ENCODE assay signal across 26 cellular contexts in the genomic region with DNA sequence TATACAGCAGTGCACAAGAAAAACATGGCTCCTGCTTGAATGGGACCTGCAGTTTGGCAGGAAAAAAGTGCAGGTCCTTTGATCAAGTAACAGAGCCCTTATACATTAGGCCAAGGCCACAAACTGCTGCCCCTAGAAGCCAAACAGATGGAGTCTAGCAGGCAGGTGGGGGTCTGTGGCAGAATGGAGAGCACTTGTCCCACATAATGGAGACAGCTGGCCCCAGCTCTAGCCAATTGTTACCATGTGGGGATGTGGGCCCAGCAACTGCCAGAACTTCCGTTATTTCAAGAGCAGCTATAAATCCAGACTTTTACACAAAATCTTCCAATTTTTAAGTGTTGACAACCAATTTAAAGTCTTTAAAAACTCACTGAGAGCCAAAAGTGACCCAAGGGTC.
DNase-seq lines count a peak whose midpoint lies in the region; ATAC-seq, FAIRE-seq and TF ChIP-seq lines count a peak whose summit lies in the region.
"Had no signal": no experiment of that assay in that cellular context is flagged by ENCODE, and none has a peak within 500 bp of the region (broad histone marks: within the 10 kb centered on the region; RNA-seq: fewer than 3 reads in every experiment).

No MANE protein-coding gene starts in this region.

- TF ChIP-seq POLR2A in Peyer's patch (IDR thresholded peaks at IDR 0.05): no peak

- no peaks in the 10 kb centered on the region for H3K9me3 Mint-ChIP-seq in neural progenitor cell
- H3K9me3 Mint-ChIP-seq: activated T-helper 1 cell treated with anti-CD3 and anti-CD28 coated beads, Interleukin-12 subunit alpha, Interleukin-12 subunit beta, Interleukin-2, Interleukin-4 antibody, amounts not matched to agents 30 ng/mL and 10 ng/mL and 1 ng/mL, durations not matched to agents 14 hours and 24 hours and 36 hours; naive thymus-derived CD8-positive, alpha-beta T cell had no signal

- intact Hi-C loops in dorsolateral prefrontal cortex (cut with DNase I) (loop anchor here in 1 of 2 donors (5.0 kb wide), 2 partner anchors 48 to 102 kb away; no protein-coding TSS in a partner anchor), pancreas (cut with DNase I) (no loop called here)

- no peak overlapping the region for H3K9ac ChIP-seq in neural progenitor cell

- ATAC-seq in pancreas: no peak
- ATAC-seq: A549; heart right ventricle; left lobe of liver; naive thymus-derived CD8-positive, alpha-beta T cell had no signal

- H3K4me3 Mint-ChIP-seq in neural progenitor cell: no peak overlapping the region
- H3K4me3 Mint-ChIP-seq: activated T-helper 1 cell treated with anti-CD3 and anti-CD28 coated beads, Interleukin-12 subunit alpha, Interleukin-12 subunit beta, Interleukin-2, Interleukin-4 antibody, amounts not matched to agents 30 ng/mL and 10 ng/mL and 1 ng/mL, durations not matched to agents 14 hours and 24 hours and 36 hours; B cell; naive thymus-derived CD8-positive, alpha-beta T cell had no signal

- no peaks in the 10 kb centered on the region for H3K27me3 ChIP-seq in dorsolateral prefrontal cortex
- no peaks in the 10 kb centered on the region for H3K27me3 ChIP-seq in neural progenitor cell
- H3K27me3 ChIP-seq in pancreas: no peaks in the 10 kb centered on the region
- H3K27me3 ChIP-seq in Peyer's patch: no peaks in the 10 kb centered on the region
- H3K27me3 ChIP-seq: heart right ventricle, ovary, right atrium auricular region had no signal

- H3K79me2 ChIP-seq in neural progenitor cell (ENCODE audit: low read depth): no peaks in the 10 kb centered on the region

- H3K27me3 Mint-ChIP-seq in neural progenitor cell (ENCODE audit: insufficient read depth, low read depth): no peaks in the 10 kb centered on the region
- H3K27me3 Mint-ChIP-seq: naive thymus-derived CD8-positive, alpha-beta T cell had no signal

- H3K4me3 ChIP-seq in dorsolateral prefrontal cortex (peak overlapping the region in 11 of 59 donors; percentile 15 to 58 (median 41)), neural progenitor cell (no peak overlapping the region), pancreas (no peak overlapping the region), Peyer's patch (no peak overlapping the region)
- H3K4me3 ChIP-seq: A549, heart right ventricle, ovary, right atrium auricular region had no signal

- H3K9me3 ChIP-seq in neural progenitor cell (ENCODE audit: low read depth) (no peaks in the 10 kb centered on the region), pancreas (no peaks in the 10 kb centered on the region), Peyer's patch (no peaks in the 10 kb centered on the region)
- H3K9me3 ChIP-seq: A549, heart right ventricle, ovary, right atrium auricular region had no signal

- H3K4me1 Mint-ChIP-seq in neural progenitor cell: peaks cover 30% of the 10 kb centered on the region
- H3K4me1 Mint-ChIP-seq: B cell had no signal

- no peaks in the 10 kb centered on the region for H3K36me3 Mint-ChIP-seq in neural progenitor cell

- H3K4me1 ChIP-seq in neural progenitor cell: peaks cover 40% of the 10 kb centered on the region
- no peaks in the 10 kb centered on the region for H3K4me1 ChIP-seq in pancreas
- H3K4me1 ChIP-seq in Peyer's patch: no peaks in the 10 kb centered on the region
- H3K4me1 ChIP-seq: A549 had no signal

- no peak for FAIRE-seq in pancreas (lab: Jason Lieb, UNC)
- FAIRE-seq: A549, urothelium cell line had no signal

- DNase-seq in NCI-H748 (lab: John Stamatoyannopoulos, UW; ENCODE audit: unreplicated experiment) (peak; percentile 28), NCI-H748 treated with DMSO at 0.1 percent for 48 hours (lab: John Stamatoyannopoulos, UW) (no peak), NCI-H446 treated with DMSO at 0.1 percent for 48 hours (lab: John Stamatoyannopoulos, UW) (peak; percentile 38), dorsolateral prefrontal cortex (no peak), neural progenitor cell (ENCODE audit: low spot score) (no peak), pancreas (no peak), GOT3 (lab: John Stamatoyannopoulos, UW) (no peak), Peyer's patch (no peak)
- DNase-seq: activated CD4-positive, alpha-beta T cell treated with anti-CD3 and anti-CD28 coated beads, Interleukin-2, amount 50 U/mL, for 4 hours; activated CD4-positive, CD25-positive, alpha-beta regulatory T cell; activated naive CD4-positive, alpha-beta T cell treated with anti-CD3 and anti-CD28 coated beads, Interleukin-2, amount 50 U/mL, for 16 hours; cerebellar nuclear complex; GF-D8; heart right ventricle; KG1; MM.1S; naive thymus-derived CD8-positive, alpha-beta T cell; NCI-H187; ovary; T-helper 9 cell had no signal

- no peaks in the 10 kb centered on the region for H3K36me3 ChIP-seq in neural progenitor cell
- H3K36me3 ChIP-seq in pancreas: no peaks in the 10 kb centered on the region
- no peaks in the 10 kb centered on the region for H3K36me3 ChIP-seq in Peyer's patch
- H3K36me3 ChIP-seq: ovary, right atrium auricular region had no signal

- peak overlapping the region; percentile 74 for H3K4me2 ChIP-seq in neural progenitor cell
- H3K4me2 ChIP-seq: A549 had no signal

- H2AFZ ChIP-seq in neural progenitor cell (replicated peaks): no peak overlapping the region

- peak overlapping the region in 52 of 59 donors; percentile 1 to 87 (median 70) for H3K27ac ChIP-seq in dorsolateral prefrontal cortex
- no peak overlapping the region for H3K27ac ChIP-seq in neural progenitor cell
- H3K27ac ChIP-seq in pancreas: no peak overlapping the region
- no peak overlapping the region for H3K27ac ChIP-seq in Peyer's patch
- H3K27ac ChIP-seq: A549, heart right ventricle, ovary, right atrium auricular region had no signal

- peaks cover 14% of the 10 kb centered on the region for H4K20me1 ChIP-seq in neural progenitor cell (ENCODE audit: low read depth)

- no peak for TF ChIP-seq CTCF in dorsolateral prefrontal cortex (IDR thresholded peaks at IDR 0.05 in 54 of 56, conservative IDR thresholded peaks at IDR 0.05 in 2 of 56; ENCODE audit: low read depth in 1 of 56, partially characterized antibody in 56 of 56)
- TF ChIP-seq CTCF in neural progenitor cell (IDR thresholded peaks at IDR 0.05): no peak
- no peak for TF ChIP-seq CTCF in pancreas (IDR thresholded peaks at IDR 0.05)
- TF ChIP-seq CTCF in Peyer's patch (IDR thresholded peaks at IDR 0.05): no peak

- no peak overlapping the region for H3K27ac Mint-ChIP-seq in neural progenitor cell
- H3K27ac Mint-ChIP-seq: activated T-helper 1 cell treated with anti-CD3 and anti-CD28 coated beads, Interleukin-12 subunit alpha, Interleukin-12 subunit beta, Interleukin-2, Interleukin-4 antibody, amounts not matched to agents 30 ng/mL and 10 ng/mL and 1 ng/mL, durations not matched to agents 14 hours and 24 hours and 36 hours; B cell had no signal

- 95 to 97% methylated on average over 1 of the region's 1 CpG for WGBS in pancreas, 2 donors

- H3F3A ChIP-seq in neural progenitor cell (ENCODE audit: low read depth): peaks cover 36% of the 10 kb centered on the region

Comparison
In these comparisons a context has a peak if more than half of its experiments do, and no peak if none do; other contexts are left out.
1. DNase-seq: peak in NCI-H748 (single experiment) and NCI-H446 treated with DMSO at 0.1 percent for 48 hours (single experiment); none in NCI-H748 treated with DMSO at 0.1 percent for 48 hours (single experiment), dorsolateral prefrontal cortex (0 of 10), neural progenitor cell (single experiment), pancreas (0 of 6), GOT3 (single experiment) and Peyer's patch (0 of 3).
2. H3K27ac ChIP-seq: peak in dorsolateral prefrontal cortex (52 of 59); none in neural progenitor cell (single experiment), pancreas (0 of 4) and Peyer's patch (0 of 4).